Comparison of ENCODE assay signal across 15 cellular contexts in the genomic region with DNA sequence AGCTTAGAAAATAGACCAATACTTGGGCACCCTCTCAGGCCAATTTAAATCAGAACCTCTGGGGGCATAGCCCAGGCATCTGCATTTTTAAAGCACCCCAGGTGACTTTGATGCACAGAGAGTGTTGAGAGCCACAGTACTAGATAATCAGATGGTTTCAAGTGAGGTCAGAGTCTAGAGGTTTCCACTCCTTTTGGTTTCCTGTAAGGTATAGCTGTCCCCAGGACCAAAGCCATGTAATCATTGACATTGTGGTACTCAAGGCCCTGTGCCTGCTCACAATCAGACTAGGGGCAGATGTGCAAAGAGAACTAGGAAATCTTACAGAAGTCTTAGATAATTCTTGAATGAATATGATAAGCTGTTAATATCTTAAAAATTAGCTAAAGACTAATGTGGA. TPM values are rescaled to one million over a fixed set of nuclear protein-coding genes. Genes with fewer than 3 reads are reported as not detected.
DNase-seq lines count a peak whose midpoint lies in the region; ATAC-seq, FAIRE-seq and TF ChIP-seq lines count a peak whose summit lies in the region.
"Had no signal": no experiment of that assay in that cellular context is flagged by ENCODE, and none has a peak within 500 bp of the region (broad histone marks: within the 10 kb centered on the region; RNA-seq: fewer than 3 reads in every experiment).

No MANE protein-coding gene starts in this region.

- H3K27me3 ChIP-seq in psoas muscle (ENCODE audit: insufficient read depth in 3 of 3, low read length in 2 of 3): no peaks in the 10 kb centered on the region
- no peaks in the 10 kb centered on the region for H3K27me3 ChIP-seq in SJCRH30
- H3K27me3 ChIP-seq: BLaER1 treated with 17β-estradiol and CSF1 and Interleukin-3, amounts not matched to agents 10 nM and 100 nM had no signal

- ATAC-seq in GM21825 (IDR thresholded peaks at IDR 0.05; ENCODE audit: unreplicated experiment) (peak; percentile 94), HG03159 (IDR thresholded peaks at IDR 0.05; ENCODE audit: unreplicated experiment) (peak; percentile 95), psoas muscle (no peak), HG03025 (IDR thresholded peaks at IDR 0.05; ENCODE audit: low FRiP score, unreplicated experiment) (no peak)
- ATAC-seq: activated CD8-positive, alpha-beta T cell treated with anti-CD3 and anti-CD28 coated beads, Interleukin-2, amount 10 ng/mL, durations not matched to agents 7 days and 5 days had no signal

- no peak overlapping the region for H3K4me3 ChIP-seq in psoas muscle
- H3K4me3 ChIP-seq in kidney (ENCODE audit: low read length in 2 of 2): no peak overlapping the region
- H3K4me3 ChIP-seq in SJCRH30: no peak overlapping the region
- H3K4me3 ChIP-seq: BLaER1 treated with 17β-estradiol and CSF1 and Interleukin-3, amounts not matched to agents 10 nM and 100 nM; GM23248 had no signal

- H3K27ac ChIP-seq in psoas muscle: peak overlapping the region; percentile 74
- H3K27ac ChIP-seq in kidney (ENCODE audit: low read depth in 2 of 2, low read length in 2 of 2): no peak overlapping the region
- H3K27ac ChIP-seq in SJCRH30: no peak overlapping the region
- H3K27ac ChIP-seq: BLaER1 treated with 17β-estradiol and CSF1 and Interleukin-3, amounts not matched to agents 10 nM and 100 nM; GM23248; neutrophil had no signal

- H3K36me3 ChIP-seq in psoas muscle (ENCODE audit: insufficient read depth in 1 of 2, low read depth in 1 of 2): no peaks in the 10 kb centered on the region
- no peaks in the 10 kb centered on the region for H3K36me3 ChIP-seq in kidney (ENCODE audit: control insufficient read depth in 1 of 2, insufficient read depth in 2 of 2, low read length in 2 of 2)
- no peaks in the 10 kb centered on the region for H3K36me3 ChIP-seq in SJCRH30
- H3K36me3 ChIP-seq: BLaER1 treated with 17β-estradiol and CSF1 and Interleukin-3, amounts not matched to agents 10 nM and 100 nM; neutrophil had no signal

- intact Hi-C loops in psoas muscle (cut with DNase I) (loop anchor here in 1 of 2 donors (5.0 kb wide), 1 partner anchor 37 kb away; no protein-coding TSS in a partner anchor), kidney (cut with DNase I) (no loop called here)

- H3K4me1 ChIP-seq in psoas muscle (peaks cover 93% of the 10 kb centered on the region), kidney (ENCODE audit: control insufficient read depth in 1 of 2, insufficient read depth in 1 of 2, low read depth in 1 of 2, low read length in 2 of 2) (no peaks in the 10 kb centered on the region), SJCRH30 (peaks cover 27% of the 10 kb centered on the region)

- H3K9me3 ChIP-seq in psoas muscle: no peaks in the 10 kb centered on the region
- H3K9me3 ChIP-seq in kidney (ENCODE audit: control insufficient read depth in 1 of 2, low read length in 2 of 2): no peaks in the 10 kb centered on the region
- no peaks in the 10 kb centered on the region for H3K9me3 ChIP-seq in SJCRH30 (replicated peaks)
- H3K9me3 ChIP-seq: BLaER1 treated with 17β-estradiol and CSF1 and Interleukin-3, amounts not matched to agents 10 nM and 100 nM; neutrophil had no signal

- TF ChIP-seq CTCF in psoas muscle (IDR thresholded peaks at IDR 0.05) (no peak), kidney (IDR thresholded peaks at IDR 0.05; ENCODE audit: borderline replicate concordance, extremely low read depth, insufficient read depth) (no peak)

- FAIRE-seq in GM19239 (lab: Jason Lieb, UNC): peak; percentile 84
- no peak for FAIRE-seq in kidney (lab: Jason Lieb, UNC)

- H3K9ac ChIP-seq in kidney (ENCODE audit: low read length in 2 of 2): no peak overlapping the region
- H3K9ac ChIP-seq: BLaER1 treated with 17β-estradiol and CSF1 and Interleukin-3, amounts not matched to agents 10 nM and 100 nM; GM23248 had no signal

- no peak for DNase-seq in GM19239 (ENCODE audit: insufficient read length, low spot score)
- DNase-seq in psoas muscle: no peak
- DNase-seq in DMS53 (lab: John Stamatoyannopoulos, UW): no peak
- no peak for DNase-seq in kidney
- no peak for DNase-seq in SJCRH30
- DNase-seq: activated CD8-positive, alpha-beta T cell treated with anti-CD3 and anti-CD28 coated beads, Interleukin-2, amount 10 ng/mL, durations not matched to agents 7 days and 5 days; activated gamma-delta T cell; DMS79; GM23248; NCI-H2107 had no signal

RNA-seq across cellular contexts. Expression of a gene that starts 9.1 kb away (rescaled TPM):
- total RNA-seq in psoas muscle: 100 to 1,000 TPM in 1 of 4 donors, 10 to 100 TPM in 3; 71.5 to 129 (median 87.1) TPM
- polyA plus RNA-seq in psoas muscle: 10 to 100 TPM in 2 of 3 donors, 1 to 10 TPM in 1; 2.8 to 32.4 (median 20.1) TPM
- total RNA-seq in kidney: 4.6 TPM
- polyA plus RNA-seq in kidney (ENCODE audit: insufficient read depth, low read depth, low replicate concordance): 0.80 TPM
- 0.08 TPM in 2 replicates for total RNA-seq in SJCRH30 (2014; rRNA removed; shearing (Covaris generic))
- total RNA-seq: activated CD8-positive, alpha-beta T cell treated with anti-CD3 and anti-CD28 coated beads, Interleukin-2, amount 10 ng/mL, durations not matched to agents 7 days and 5 days had no signal
- polyA plus RNA-seq: GM23248 had no signal

Comparison
In these comparisons a context has a peak if more than half of its experiments do, and no peak if none do; other contexts are left out.
1. ATAC-seq: peak in GM21825 (single experiment) and HG03159 (single experiment); none in psoas muscle (0 of 4) and HG03025 (single experiment).
2. RNA of a gene that starts 9.1 kb away (total RNA-seq): 71.5 to 129 TPM in psoas muscle; 4.6 TPM in kidney (single experiment) and 0.08 TPM in SJCRH30; every median in the first group is over 10 times any median in the second.